Comparison of ENCODE assay signal across 1 cellular context in genomic region chr11:65652511-65653228, GRCh38.
TF ChIP-seq lines count a peak whose summit lies in the region.

No MANE protein-coding gene starts in this region.

TF ChIP-seq in GM12878, 131 proteins besides CTCF, POLR2A, EP300 and RAD21 (continues in another document):
- no peak for TF ChIP-seq PRDM15 (CRISPR knock-in tag; IDR thresholded peaks at IDR 0.05)
- TF ChIP-seq, protein P1, sequence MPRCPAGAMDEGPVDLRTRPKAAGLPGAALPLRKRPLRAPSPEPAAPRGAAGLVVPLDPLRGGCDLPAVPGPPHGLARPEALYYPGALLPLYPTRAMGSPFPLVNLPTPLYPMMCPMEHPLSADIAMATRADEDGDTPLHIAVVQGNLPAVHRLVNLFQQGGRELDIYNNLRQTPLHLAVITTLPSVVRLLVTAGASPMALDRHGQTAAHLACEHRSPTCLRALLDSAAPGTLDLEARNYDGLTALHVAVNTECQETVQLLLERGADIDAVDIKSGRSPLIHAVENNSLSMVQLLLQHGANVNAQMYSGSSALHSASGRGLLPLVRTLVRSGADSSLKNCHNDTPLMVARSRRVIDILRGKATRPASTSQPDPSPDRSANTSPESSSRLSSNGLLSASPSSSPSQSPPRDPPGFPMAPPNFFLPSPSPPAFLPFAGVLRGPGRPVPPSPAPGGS (IDR thresholded peaks at IDR 0.05; ENCODE audit: borderline replicate concordance, insufficient read depth, low read depth, low read length, poor library complexity, severe bottlenecking): peak; percentile 58
- TF ChIP-seq, protein P2, sequence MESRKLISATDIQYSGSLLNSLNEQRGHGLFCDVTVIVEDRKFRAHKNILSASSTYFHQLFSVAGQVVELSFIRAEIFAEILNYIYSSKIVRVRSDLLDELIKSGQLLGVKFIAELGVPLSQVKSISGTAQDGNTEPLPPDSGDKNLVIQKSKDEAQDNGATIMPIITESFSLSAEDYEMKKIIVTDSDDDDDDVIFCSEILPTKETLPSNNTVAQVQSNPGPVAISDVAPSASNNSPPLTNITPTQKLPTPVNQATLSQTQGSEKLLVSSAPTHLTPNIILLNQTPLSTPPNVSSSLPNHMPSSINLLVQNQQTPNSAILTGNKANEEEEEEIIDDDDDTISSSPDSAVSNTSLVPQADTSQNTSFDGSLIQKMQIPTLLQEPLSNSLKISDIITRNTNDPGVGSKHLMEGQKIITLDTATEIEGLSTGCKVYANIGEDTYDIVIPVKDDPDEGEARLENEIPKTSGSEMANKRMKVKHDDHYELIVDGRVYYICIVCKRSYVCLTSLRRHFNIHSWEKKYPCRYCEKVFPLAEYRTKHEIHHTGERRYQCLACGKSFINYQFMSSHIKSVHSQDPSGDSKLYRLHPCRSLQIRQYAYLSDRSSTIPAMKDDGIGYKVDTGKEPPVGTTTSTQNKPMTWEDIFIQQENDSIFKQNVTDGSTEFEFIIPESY (IDR thresholded peaks at IDR 0.05): no peak
- TF ChIP-seq SP1 (IDR thresholded peaks at IDR 0.05; ENCODE audit: low read depth, low read length): peak; percentile 9
- no peak for TF ChIP-seq JUND (IDR thresholded peaks at IDR 0.05; ENCODE audit: low read depth, low read length)
- TF ChIP-seq IRF4 (IDR thresholded peaks at IDR 0.05; ENCODE audit: low read depth, low read length): no peak
- 0 out of 2 replicates have a peak, but pooled peaks have one; percentile 26 for TF ChIP-seq SMARCA5 (IDR thresholded peaks at IDR 0.05)
- TF ChIP-seq ATF2 (IDR thresholded peaks at IDR 0.05; ENCODE audit: low read length): peak; percentile 24; the same call in 1 of the 2 replicates
- peak; percentile 64 for TF ChIP-seq MAX (IDR thresholded peaks at IDR 0.05; ENCODE audit: low read depth, low read length)
- no peak for TF ChIP-seq BRCA1 (IDR thresholded peaks at IDR 0.05; ENCODE audit: low read depth, low read length)
- TF ChIP-seq MLLT1 (IDR thresholded peaks at IDR 0.05): peak; percentile 81
- no peak for TF ChIP-seq KAT2A (conservative IDR thresholded peaks at IDR 0.05; ENCODE audit: control insufficient read depth, low read depth, low read length)
- no peak for TF ChIP-seq BMI1 (IDR thresholded peaks at IDR 0.05; ENCODE audit: borderline replicate concordance)
- no peak for TF ChIP-seq HDAC2 (IDR thresholded peaks at IDR 0.05)
- no peak for TF ChIP-seq NFYA (IDR thresholded peaks at IDR 0.05; ENCODE audit: borderline replicate concordance, low read depth, low read length)
- TF ChIP-seq KLF5 (IDR thresholded peaks at IDR 0.05; ENCODE audit: partially characterized antibody): no peak
- TF ChIP-seq ZNF207 (IDR thresholded peaks at IDR 0.05; ENCODE audit: borderline replicate concordance): peak; percentile 44; the same call in 1 of the 2 replicates
- TF ChIP-seq PML (IDR thresholded peaks at IDR 0.05; ENCODE audit: low read length): peak; percentile 95
- TF ChIP-seq CEBPZ (IDR thresholded peaks at IDR 0.05; ENCODE audit: low read depth, low read length): no peak
- 0 out of 2 replicates have a peak, but pooled peaks have one; percentile 35 for TF ChIP-seq CHD1 (IDR thresholded peaks at IDR 0.05; ENCODE audit: low read depth, low read length)
- TF ChIP-seq ZNF217 (IDR thresholded peaks at IDR 0.05): no peak
- peak; percentile 48; the same call in 1 of the 2 replicates for TF ChIP-seq ATF7 (IDR thresholded peaks at IDR 0.05; ENCODE audit: low read depth)
- TF ChIP-seq NR2C1 (IDR thresholded peaks at IDR 0.05): peak; percentile 24; the same call in 1 of the 2 replicates
- TF ChIP-seq MEF2A (IDR thresholded peaks at IDR 0.05; ENCODE audit: insufficient read depth, low read depth, low read length): 0 out of 2 replicates have a peak, but pooled peaks have one; percentile 11
- TF ChIP-seq, protein P3, sequence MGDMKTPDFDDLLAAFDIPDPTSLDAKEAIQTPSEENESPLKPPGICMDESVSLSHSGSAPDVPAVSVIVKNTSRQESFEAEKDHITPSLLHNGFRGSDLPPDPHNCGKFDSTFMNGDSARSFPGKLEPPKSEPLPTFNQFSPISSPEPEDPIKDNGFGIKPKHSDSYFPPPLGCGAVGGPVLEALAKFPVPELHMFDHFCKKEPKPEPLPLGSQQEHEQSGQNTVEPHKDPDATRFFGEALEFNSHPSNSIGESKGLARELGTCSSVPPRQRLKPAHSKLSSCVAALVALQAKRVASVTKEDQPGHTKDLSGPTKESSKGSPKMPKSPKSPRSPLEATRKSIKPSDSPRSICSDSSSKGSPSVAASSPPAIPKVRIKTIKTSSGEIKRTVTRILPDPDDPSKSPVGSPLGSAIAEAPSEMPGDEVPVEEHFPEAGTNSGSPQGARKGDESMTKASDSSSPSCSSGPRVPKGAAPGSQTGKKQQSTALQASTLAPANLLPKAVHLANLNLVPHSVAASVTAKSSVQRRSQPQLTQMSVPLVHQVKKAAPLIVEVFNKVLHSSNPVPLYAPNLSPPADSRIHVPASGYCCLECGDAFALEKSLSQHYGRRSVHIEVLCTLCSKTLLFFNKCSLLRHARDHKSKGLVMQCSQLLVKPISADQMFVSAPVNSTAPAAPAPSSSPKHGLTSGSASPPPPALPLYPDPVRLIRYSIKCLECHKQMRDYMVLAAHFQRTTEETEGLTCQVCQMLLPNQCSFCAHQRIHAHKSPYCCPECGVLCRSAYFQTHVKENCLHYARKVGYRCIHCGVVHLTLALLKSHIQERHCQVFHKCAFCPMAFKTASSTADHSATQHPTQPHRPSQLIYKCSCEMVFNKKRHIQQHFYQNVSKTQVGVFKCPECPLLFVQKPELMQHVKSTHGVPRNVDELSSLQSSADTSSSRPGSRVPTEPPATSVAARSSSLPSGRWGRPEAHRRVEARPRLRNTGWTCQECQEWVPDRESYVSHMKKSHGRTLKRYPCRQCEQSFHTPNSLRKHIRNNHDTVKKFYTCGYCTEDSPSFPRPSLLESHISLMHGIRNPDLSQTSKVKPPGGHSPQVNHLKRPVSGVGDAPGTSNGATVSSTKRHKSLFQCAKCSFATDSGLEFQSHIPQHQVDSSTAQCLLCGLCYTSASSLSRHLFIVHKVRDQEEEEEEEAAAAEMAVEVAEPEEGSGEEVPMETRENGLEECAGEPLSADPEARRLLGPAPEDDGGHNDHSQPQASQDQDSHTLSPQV (IDR thresholded peaks at IDR 0.05): no peak
- no peak for TF ChIP-seq SUZ12 (IDR thresholded peaks at IDR 0.05; ENCODE audit: unreplicated experiment)
- TF ChIP-seq YBX1 (IDR thresholded peaks at IDR 0.05): no peak
- TF ChIP-seq CREM (IDR thresholded peaks at IDR 0.05; ENCODE audit: low read depth): peak; percentile 45
- TF ChIP-seq STAT3 (IDR thresholded peaks at IDR 0.05; ENCODE audit: low read depth, low read length): no peak
- TF ChIP-seq CBFB (IDR thresholded peaks at IDR 0.05; ENCODE audit: low read depth): 0 out of 2 replicates have a peak, but pooled peaks have one; percentile 28
- TF ChIP-seq RB1 (IDR thresholded peaks at IDR 0.05; ENCODE audit: borderline replicate concordance): peak; percentile 66; the same call in 1 of the 2 replicates
- peak; percentile 49; the same call in 1 of the 2 replicates for TF ChIP-seq SPI1 (IDR thresholded peaks at IDR 0.05; ENCODE audit: borderline replicate concordance, insufficient read depth, low read depth, low read length)
- TF ChIP-seq FOS (IDR thresholded peaks at IDR 0.05; ENCODE audit: borderline replicate concordance, extremely low read depth, insufficient read length): no peak
- TF ChIP-seq HCFC1 (IDR thresholded peaks at IDR 0.05; ENCODE audit: low read length): no peak
- peak; percentile 95 for TF ChIP-seq NRF1 (conservative IDR thresholded peaks at IDR 0.05; ENCODE audit: low read depth, low read length)
- no peak for TF ChIP-seq ZZZ3 (IDR thresholded peaks at IDR 0.05; ENCODE audit: control insufficient read depth, insufficient read length, low read depth)
- peak; percentile 28 for TF ChIP-seq SKIL (IDR thresholded peaks at IDR 0.05; ENCODE audit: low read depth, poor library complexity, severe bottlenecking)
- no peak for TF ChIP-seq MTA2 (IDR thresholded peaks at IDR 0.05; ENCODE audit: low read depth)
- peak; percentile 93 for TF ChIP-seq NR2F1 (conservative IDR thresholded peaks at IDR 0.05)
- TF ChIP-seq ZNF24 (IDR thresholded peaks at IDR 0.05): 0 out of 2 replicates have a peak, but pooled peaks have one; percentile 21
- TF ChIP-seq POLR2AphosphoS2 (IDR thresholded peaks at IDR 0.05; ENCODE audit: low read depth, low read length): peak; percentile 98
- no peak for TF ChIP-seq RCOR1 (conservative IDR thresholded peaks at IDR 0.05; ENCODE audit: low read depth, low read length)
- peak; percentile 78 for TF ChIP-seq RELA (IDR thresholded peaks at IDR 0.05; ENCODE audit: borderline replicate concordance, partially characterized antibody)
